Comparison of ENCODE assay signal across 15 cellular contexts in genomic region chr16:83692224-83692623, GRCh38.
"Had no signal": no experiment of that assay in that cellular context is flagged by ENCODE, and none has a peak within 500 bp of the region (broad histone marks: within the 10 kb centered on the region; RNA-seq: fewer than 3 reads in every experiment).

No MANE protein-coding gene starts in this region.

- H3K4me1 ChIP-seq: uterus had no signal

- DNase-seq: effector memory CD4-positive, alpha-beta T cell; foreskin fibroblast; glutamatergic neuron; immature natural killer cell; mucosa of descending colon; natural killer cell; stimulated activated CD4-positive, alpha-beta T cell treated with anti-CD3 and anti-CD28 coated beads, Interleukin-2, amount 100 ng/mL, for 48 hours; stimulated activated naive CD4-positive, alpha-beta T cell treated with Interleukin-2 at 50 U/mL for 16 hours; upper lobe of left lung; uterus had no signal

- H3K4me3 ChIP-seq: coronary artery, gastroesophageal sphincter, mucosa of descending colon, right atrium auricular region, smooth muscle cell, upper lobe of left lung, uterus had no signal

- ATAC-seq: esophagus mucosa, gastroesophageal sphincter, mucosa of descending colon, natural killer cell had no signal

- H3K4me2 ChIP-seq: smooth muscle cell had no signal

- H3K36me3 ChIP-seq: gastroesophageal sphincter, right atrium auricular region, upper lobe of left lung, uterus had no signal

- H3K27ac ChIP-seq: coronary artery, gastroesophageal sphincter, right atrium auricular region, upper lobe of left lung, uterus had no signal

- H3K27me3 ChIP-seq: gastroesophageal sphincter, right atrium auricular region, upper lobe of left lung, uterus had no signal

- H3K9me3 ChIP-seq: gastroesophageal sphincter, mucosa of descending colon, right atrium auricular region, upper lobe of left lung, uterus had no signal
